In the genomic region with DNA sequence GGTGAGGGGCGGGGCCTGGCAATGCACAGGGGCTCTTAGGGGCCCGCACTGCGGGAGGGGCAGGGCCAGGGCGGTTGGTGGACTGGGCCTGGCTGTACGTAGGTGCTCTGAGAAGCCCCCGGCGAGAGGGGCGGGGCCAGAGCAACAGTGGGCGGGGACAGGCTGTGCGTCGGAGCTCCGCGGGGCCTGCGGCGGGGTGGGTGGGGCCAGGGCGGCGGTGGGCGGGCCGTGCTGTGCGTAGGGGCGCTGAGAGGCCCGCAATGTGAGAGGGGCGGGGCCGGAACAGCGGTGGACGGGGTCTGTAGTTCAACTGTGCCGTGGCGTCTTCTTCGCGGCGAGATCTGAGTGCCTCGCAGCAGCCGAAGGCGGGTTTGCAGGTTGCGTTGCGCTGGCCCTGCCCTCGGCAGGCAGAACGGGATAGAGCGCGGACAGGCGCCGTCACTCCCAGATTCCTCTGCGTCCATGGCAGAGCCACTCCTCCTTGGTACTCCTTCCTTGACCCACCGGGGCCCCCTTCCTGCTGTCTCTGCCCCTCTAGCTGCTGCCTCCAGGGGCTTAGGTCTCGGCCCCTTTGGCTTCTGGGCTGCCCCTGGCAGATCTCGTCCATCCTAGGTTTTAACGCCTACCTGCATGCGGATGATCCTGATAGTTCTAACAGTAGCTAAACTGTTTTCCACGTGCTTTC, we compare ENCODE assay signal across 1 cellular context.
TF ChIP-seq lines count a peak whose summit lies in the region.

No MANE protein-coding gene starts in this region.

TF ChIP-seq in HepG2, 621 proteins besides CTCF, POLR2A, EP300 and RAD21 (continued from another document):
- TF ChIP-seq, protein P1, sequence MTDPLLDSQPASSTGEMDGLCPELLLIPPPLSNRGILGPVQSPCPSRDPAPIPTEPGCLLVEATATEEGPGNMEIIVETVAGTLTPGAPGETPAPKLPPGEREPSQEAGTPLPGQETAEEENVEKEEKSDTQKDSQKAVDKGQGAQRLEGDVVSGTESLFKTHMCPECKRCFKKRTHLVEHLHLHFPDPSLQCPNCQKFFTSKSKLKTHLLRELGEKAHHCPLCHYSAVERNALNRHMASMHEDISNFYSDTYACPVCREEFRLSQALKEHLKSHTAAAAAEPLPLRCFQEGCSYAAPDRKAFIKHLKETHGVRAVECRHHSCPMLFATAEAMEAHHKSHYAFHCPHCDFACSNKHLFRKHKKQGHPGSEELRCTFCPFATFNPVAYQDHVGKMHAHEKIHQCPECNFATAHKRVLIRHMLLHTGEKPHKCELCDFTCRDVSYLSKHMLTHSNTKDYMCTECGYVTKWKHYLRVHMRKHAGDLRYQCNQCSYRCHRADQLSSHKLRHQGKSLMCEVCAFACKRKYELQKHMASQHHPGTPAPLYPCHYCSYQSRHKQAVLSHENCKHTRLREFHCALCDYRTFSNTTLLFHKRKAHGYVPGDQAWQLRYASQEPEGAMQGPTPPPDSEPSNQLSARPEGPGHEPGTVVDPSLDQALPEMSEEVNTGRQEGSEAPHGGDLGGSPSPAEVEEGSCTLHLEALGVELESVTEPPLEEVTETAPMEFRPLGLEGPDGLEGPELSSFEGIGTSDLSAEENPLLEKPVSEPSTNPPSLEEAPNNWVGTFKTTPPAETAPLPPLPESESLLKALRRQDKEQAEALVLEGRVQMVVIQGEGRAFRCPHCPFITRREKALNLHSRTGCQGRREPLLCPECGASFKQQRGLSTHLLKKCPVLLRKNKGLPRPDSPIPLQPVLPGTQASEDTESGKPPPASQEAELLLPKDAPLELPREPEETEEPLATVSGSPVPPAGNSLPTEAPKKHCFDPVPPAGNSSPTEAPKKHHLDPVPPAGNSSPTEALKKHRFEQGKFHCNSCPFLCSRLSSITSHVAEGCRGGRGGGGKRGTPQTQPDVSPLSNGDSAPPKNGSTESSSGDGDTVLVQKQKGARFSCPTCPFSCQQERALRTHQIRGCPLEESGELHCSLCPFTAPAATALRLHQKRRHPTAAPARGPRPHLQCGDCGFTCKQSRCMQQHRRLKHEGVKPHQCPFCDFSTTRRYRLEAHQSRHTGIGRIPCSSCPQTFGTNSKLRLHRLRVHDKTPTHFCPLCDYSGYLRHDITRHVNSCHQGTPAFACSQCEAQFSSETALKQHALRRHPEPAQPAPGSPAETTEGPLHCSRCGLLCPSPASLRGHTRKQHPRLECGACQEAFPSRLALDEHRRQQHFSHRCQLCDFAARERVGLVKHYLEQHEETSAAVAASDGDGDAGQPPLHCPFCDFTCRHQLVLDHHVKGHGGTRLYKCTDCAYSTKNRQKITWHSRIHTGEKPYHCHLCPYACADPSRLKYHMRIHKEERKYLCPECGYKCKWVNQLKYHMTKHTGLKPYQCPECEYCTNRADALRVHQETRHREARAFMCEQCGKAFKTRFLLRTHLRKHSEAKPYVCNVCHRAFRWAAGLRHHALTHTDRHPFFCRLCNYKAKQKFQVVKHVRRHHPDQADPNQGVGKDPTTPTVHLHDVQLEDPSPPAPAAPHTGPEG (CRISPR knock-in tag; IDR thresholded peaks at IDR 0.05): 0 out of 2 replicates have a peak, but pooled peaks have one; percentile 23
- TF ChIP-seq ZNF232 (CRISPR knock-in tag; IDR thresholded peaks at IDR 0.05; ENCODE audit: borderline replicate concordance) (peak; percentile 67; the same call in 1 of the 2 replicates), ARNT2 (CRISPR knock-in tag; IDR thresholded peaks at IDR 0.05; ENCODE audit: low read depth) (peak; percentile 56; the same call in 1 of the 2 replicates), ONECUT2 (CRISPR knock-in tag; IDR thresholded peaks at IDR 0.05) (0 out of 2 replicates have a peak, but pooled peaks have one; percentile 22), ZFP82 (CRISPR knock-in tag; IDR thresholded peaks at IDR 0.05; ENCODE audit: borderline replicate concordance) (peak; percentile 39; the same call in 1 of the 2 replicates), TCF12 (IDR thresholded peaks at IDR 0.05) (no peak), TCF12 (CRISPR knock-in tag; IDR thresholded peaks at IDR 0.05) (0 out of 2 replicates have a peak, but pooled peaks have one; percentile 10), SKI (IDR thresholded peaks at IDR 0.05; ENCODE audit: partially characterized antibody) (no peak), ZNF530 (CRISPR knock-in tag; IDR thresholded peaks at IDR 0.05; ENCODE audit: low read depth) (no peak), PHF20 (CRISPR knock-in tag; IDR thresholded peaks at IDR 0.05) (peak; percentile 69), ZNF143 (CRISPR knock-in tag; IDR thresholded peaks at IDR 0.05) (peak; percentile 74), NR3C1 (CRISPR knock-in tag; IDR thresholded peaks at IDR 0.05) (no peak), ZNF235 (CRISPR knock-in tag; IDR thresholded peaks at IDR 0.05; ENCODE audit: borderline replicate concordance) (no peak), GATAD1 (CRISPR knock-in tag; IDR thresholded peaks at IDR 0.05) (peak; percentile 54; the same call in 1 of the 2 replicates), ZNF367 (CRISPR knock-in tag; IDR thresholded peaks at IDR 0.05; ENCODE audit: borderline replicate concordance) (no peak; the same call in 1 of the 2 replicates), KLF6 (CRISPR knock-in tag; IDR thresholded peaks at IDR 0.05) (0 out of 2 replicates have a peak, but pooled peaks have one; percentile 61), NFYB (CRISPR knock-in tag; IDR thresholded peaks at IDR 0.05) (peak; percentile 51)
- TF ChIP-seq, protein P2, sequence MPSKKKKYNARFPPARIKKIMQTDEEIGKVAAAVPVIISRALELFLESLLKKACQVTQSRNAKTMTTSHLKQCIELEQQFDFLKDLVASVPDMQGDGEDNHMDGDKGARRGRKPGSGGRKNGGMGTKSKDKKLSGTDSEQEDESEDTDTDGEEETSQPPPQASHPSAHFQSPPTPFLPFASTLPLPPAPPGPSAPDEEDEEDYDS (CRISPR knock-in tag; IDR thresholded peaks at IDR 0.05): peak; percentile 60; the same call in 1 of the 2 replicates
- TF ChIP-seq, protein P3, sequence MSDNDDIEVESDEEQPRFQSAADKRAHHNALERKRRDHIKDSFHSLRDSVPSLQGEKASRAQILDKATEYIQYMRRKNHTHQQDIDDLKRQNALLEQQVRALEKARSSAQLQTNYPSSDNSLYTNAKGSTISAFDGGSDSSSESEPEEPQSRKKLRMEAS (IDR thresholded peaks at IDR 0.05): peak; percentile 81
- TF ChIP-seq, protein P4, sequence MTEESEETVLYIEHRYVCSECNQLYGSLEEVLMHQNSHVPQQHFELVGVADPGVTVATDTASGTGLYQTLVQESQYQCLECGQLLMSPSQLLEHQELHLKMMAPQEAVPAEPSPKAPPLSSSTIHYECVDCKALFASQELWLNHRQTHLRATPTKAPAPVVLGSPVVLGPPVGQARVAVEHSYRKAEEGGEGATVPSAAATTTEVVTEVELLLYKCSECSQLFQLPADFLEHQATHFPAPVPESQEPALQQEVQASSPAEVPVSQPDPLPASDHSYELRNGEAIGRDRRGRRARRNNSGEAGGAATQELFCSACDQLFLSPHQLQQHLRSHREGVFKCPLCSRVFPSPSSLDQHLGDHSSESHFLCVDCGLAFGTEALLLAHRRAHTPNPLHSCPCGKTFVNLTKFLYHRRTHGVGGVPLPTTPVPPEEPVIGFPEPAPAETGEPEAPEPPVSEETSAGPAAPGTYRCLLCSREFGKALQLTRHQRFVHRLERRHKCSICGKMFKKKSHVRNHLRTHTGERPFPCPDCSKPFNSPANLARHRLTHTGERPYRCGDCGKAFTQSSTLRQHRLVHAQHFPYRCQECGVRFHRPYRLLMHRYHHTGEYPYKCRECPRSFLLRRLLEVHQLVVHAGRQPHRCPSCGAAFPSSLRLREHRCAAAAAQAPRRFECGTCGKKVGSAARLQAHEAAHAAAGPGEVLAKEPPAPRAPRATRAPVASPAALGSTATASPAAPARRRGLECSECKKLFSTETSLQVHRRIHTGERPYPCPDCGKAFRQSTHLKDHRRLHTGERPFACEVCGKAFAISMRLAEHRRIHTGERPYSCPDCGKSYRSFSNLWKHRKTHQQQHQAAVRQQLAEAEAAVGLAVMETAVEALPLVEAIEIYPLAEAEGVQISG (CRISPR knock-in tag; IDR thresholded peaks at IDR 0.05): peak; percentile 62
TF ChIP-seq in HepG2: peak in this region for 134.
